24 cellular contexts compared by ENCODE assay signal in the genomic region with DNA sequence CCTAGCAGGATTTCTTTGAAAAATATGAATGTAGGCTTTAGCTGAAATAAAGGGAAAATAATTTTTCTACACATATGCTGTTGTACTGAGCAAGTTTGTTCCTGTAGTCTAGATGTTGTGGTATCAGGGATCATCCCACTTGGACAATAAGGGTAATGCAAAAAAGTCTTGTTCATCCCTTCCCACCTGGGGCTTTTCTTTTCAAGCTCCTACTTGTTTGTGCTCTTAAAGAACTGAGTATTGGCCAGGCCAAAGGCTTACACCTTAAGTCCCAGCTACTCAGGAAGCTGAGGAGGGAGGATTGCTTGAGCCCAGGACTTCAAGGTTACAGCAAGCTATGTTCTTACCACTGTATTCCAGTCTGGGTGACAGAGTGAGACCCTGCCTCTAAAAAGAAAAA.
"Had no signal": no experiment of that assay in that cellular context is flagged by ENCODE, and none has a peak within 500 bp of the region (broad histone marks: within the 10 kb centered on the region; RNA-seq: fewer than 3 reads in every experiment).

No MANE protein-coding gene starts in this region.

- H3K27ac ChIP-seq: epithelial cell of prostate, esophagus muscularis mucosa, lower lobe of right lung, neutrophil, pancreas, stomach, thyroid gland, vagina had no signal

- H3K9me3 Mint-ChIP-seq: effector memory CD8-positive, alpha-beta T cell; immature natural killer cell; memory B cell; natural killer cell; stimulated activated effector memory CD8-positive, alpha-beta T cell treated with anti-CD3 and anti-CD28 coated beads, Interleukin-12 subunit alpha, Interleukin-12 subunit beta, amount 100 ng/mL, for 72 hours had no signal

- H3K9me3 ChIP-seq: esophagus muscularis mucosa, lower lobe of right lung, neutrophil, pancreas, stomach, thyroid gland, vagina had no signal

- H3K27ac Mint-ChIP-seq: effector memory CD8-positive, alpha-beta T cell; immature natural killer cell; memory B cell; natural killer cell; stimulated activated effector memory CD8-positive, alpha-beta T cell treated with anti-CD3 and anti-CD28 coated beads, Interleukin-12 subunit alpha, Interleukin-12 subunit beta, amount 100 ng/mL, for 72 hours had no signal

- DNase-seq: cortex of kidney; effector memory CD8-positive, alpha-beta T cell; foreskin melanocyte; hypothalamus; immature natural killer cell; islet precursor cell; left ventricle myocardium superior; lower lobe of right lung; natural killer cell; pancreas; stimulated activated CD4-positive, alpha-beta T cell treated with anti-CD3 and anti-CD28 coated beads, Interleukin-2, amount 100 ng/mL, for 24 hours; stimulated activated CD4-positive, alpha-beta T cell treated with anti-CD3 and anti-CD28 coated beads, Interleukin-4, amount 100 ng/mL, for 24 hours; stimulated activated naive CD4-positive, alpha-beta T cell treated with Interleukin-2 at 50 U/mL for 16 hours; stomach; thyroid gland; trophoblast cell had no signal

- H3K4me1 Mint-ChIP-seq: immature natural killer cell; memory B cell; natural killer cell; stimulated activated effector memory CD8-positive, alpha-beta T cell treated with anti-CD3 and anti-CD28 coated beads, Interleukin-12 subunit alpha, Interleukin-12 subunit beta, amount 100 ng/mL, for 72 hours had no signal

- H3K27me3 ChIP-seq: esophagus muscularis mucosa, neutrophil, pancreas, stomach, thyroid gland, vagina had no signal

- FAIRE-seq: endometrium, pancreas had no signal

- H3K27me3 Mint-ChIP-seq: effector memory CD8-positive, alpha-beta T cell; memory B cell had no signal

- H3K4me1 ChIP-seq: esophagus muscularis mucosa, lower lobe of right lung, stomach, thyroid gland, vagina had no signal

- H3K4me3 Mint-ChIP-seq: effector memory CD8-positive, alpha-beta T cell; immature natural killer cell; memory B cell; natural killer cell; stimulated activated effector memory CD8-positive, alpha-beta T cell treated with anti-CD3 and anti-CD28 coated beads, Interleukin-12 subunit alpha, Interleukin-12 subunit beta, amount 100 ng/mL, for 72 hours had no signal

- H3K4me3 ChIP-seq: esophagus muscularis mucosa, lower lobe of right lung, pancreas, stomach, thyroid gland, vagina had no signal

- ATAC-seq: effector memory CD8-positive, alpha-beta T cell; left ventricle myocardium superior; lower lobe of right lung; natural killer cell; pancreas; sciatic nerve; stimulated activated effector memory CD8-positive, alpha-beta T cell treated with anti-CD3 and anti-CD28 coated beads, Interleukin-12 subunit alpha, Interleukin-12 subunit beta, amount 100 ng/mL, for 72 hours had no signal
